In the genomic region with DNA sequence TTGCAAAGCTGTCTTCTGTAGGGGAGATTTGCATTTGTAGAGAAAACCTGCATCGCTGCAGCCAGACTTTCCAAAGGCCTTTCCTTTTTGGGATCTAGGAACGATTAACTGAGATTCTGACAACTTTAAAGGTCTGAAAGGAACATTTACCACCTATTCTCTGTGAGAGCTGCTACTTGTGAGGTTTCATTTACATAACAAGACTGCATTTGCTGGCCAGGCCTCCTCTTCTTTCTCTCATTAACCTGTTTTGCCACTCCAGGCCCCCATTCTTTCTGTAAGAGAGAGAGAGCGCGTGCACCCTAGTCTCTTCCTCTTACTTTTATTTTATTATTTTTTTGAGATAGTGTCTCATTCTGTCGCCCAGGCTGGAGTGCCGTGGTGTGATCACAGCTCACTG, we compare ENCODE assay signal across 21 cellular contexts. TPM values are rescaled to one million over a fixed set of nuclear protein-coding genes. Genes with fewer than 3 reads are reported as not detected.
DNase-seq lines count a peak whose midpoint lies in the region; ATAC-seq and TF ChIP-seq lines count a peak whose summit lies in the region.
"Had no signal": no experiment of that assay in that cellular context is flagged by ENCODE, and none has a peak within 500 bp of the region (broad histone marks: within the 10 kb centered on the region; RNA-seq: fewer than 3 reads in every experiment).

No MANE protein-coding gene starts in this region.

- H3K27me3 Mint-ChIP-seq in activated naive CD8-positive, alpha-beta T cell treated with anti-CD3 and anti-CD28 coated beads for 36 hours: no peaks in the 10 kb centered on the region

- H3K4me1 Mint-ChIP-seq in activated naive CD8-positive, alpha-beta T cell treated with anti-CD3 and anti-CD28 coated beads for 36 hours: no peaks in the 10 kb centered on the region

- H3K27me3 ChIP-seq in NT2/D1 (ENCODE audit: insufficient read depth, insufficient read length): no peaks in the 10 kb centered on the region
- no peaks in the 10 kb centered on the region for H3K27me3 ChIP-seq in thyroid gland

- H3K27ac Mint-ChIP-seq in activated naive CD8-positive, alpha-beta T cell treated with anti-CD3 and anti-CD28 coated beads for 36 hours: no peak overlapping the region

- H3K27ac ChIP-seq in thyroid gland: no peak overlapping the region

- peak; percentile 88 for DNase-seq in NT2/D1 (ENCODE audit: low read depth, low spot score)
- DNase-seq in iPS DF 4.7 (ENCODE audit: extremely low read depth, low spot score): peak; percentile 71
- peak; percentile 48 for DNase-seq in iPS-NIHi7 (ENCODE audit: extremely low spot score)
- no peak for DNase-seq in mucosa of descending colon
- no peak for DNase-seq in activated CD4-positive, alpha-beta T cell treated with anti-CD3 and anti-CD28 coated beads, Interleukin-2, amount 50 U/mL, for 4 hours
- no peak for DNase-seq in thyroid gland
- no peak for DNase-seq in activated naive CD8-positive, alpha-beta T cell treated with anti-CD3 and anti-CD28 coated beads for 36 hours
- DNase-seq: 8988T, DMS79 treated with DMSO at 0.1 percent for 48 hours, GDM1, KBM-7, NCI-H1105 treated with DMSO at 0.1 percent for 48 hours, NCI-H1694 treated with DMSO at 0.1 percent for 48 hours, NCI-H2107, NCI-H510A treated with DMSO at 0.1 percent for 48 hours, NCI-H82, PC-3, RPMI8226, SIG-M5 had no signal

- H3K4me1 ChIP-seq in ES-I3 (ENCODE audit: insufficient read depth, low read length) (peaks cover 25% of the 10 kb centered on the region), NT2/D1 (ENCODE audit: insufficient read depth, insufficient read length) (peaks cover 4% of the 10 kb centered on the region), mucosa of descending colon (ENCODE audit: low read depth) (no peaks in the 10 kb centered on the region), thyroid gland (no peaks in the 10 kb centered on the region)

- TF ChIP-seq POLR2A in thyroid gland (IDR thresholded peaks at IDR 0.05): no peak

- TF ChIP-seq CTCF in mucosa of descending colon (IDR thresholded peaks at IDR 0.05): no peak
- no peak for TF ChIP-seq CTCF in thyroid gland (IDR thresholded peaks at IDR 0.05)

- no peak overlapping the region for H3K4me3 Mint-ChIP-seq in activated naive CD8-positive, alpha-beta T cell treated with anti-CD3 and anti-CD28 coated beads for 36 hours

- H3K36me3 ChIP-seq in ES-I3 (ENCODE audit: insufficient read depth, low read length): no peaks in the 10 kb centered on the region
- H3K36me3 ChIP-seq in NT2/D1 (ENCODE audit: insufficient read depth, insufficient read length, low read length): peaks cover 10% of the 10 kb centered on the region
- H3K36me3 ChIP-seq in mucosa of descending colon (ENCODE audit: low read depth): no peaks in the 10 kb centered on the region
- H3K36me3 ChIP-seq in thyroid gland: no peaks in the 10 kb centered on the region

- 91% methylated on average over 6 of the region's 6 CpGs for WGBS in thyroid gland, 2 donors

- intact Hi-C loops in mucosa of descending colon (cut with DNase I, micrococcal nuclease): no loop called here
- intact Hi-C loops in thyroid gland (cut with DNase I): no loop called here

- H3K9me3 ChIP-seq in ES-I3 (ENCODE audit: control insufficient read depth, insufficient read depth, low read length) (no peaks in the 10 kb centered on the region), NT2/D1 (ENCODE audit: insufficient read depth, low read length) (no peaks in the 10 kb centered on the region), mucosa of descending colon (no peaks in the 10 kb centered on the region), thyroid gland (no peaks in the 10 kb centered on the region)

- no peaks in the 10 kb centered on the region for H3K9me3 Mint-ChIP-seq in activated naive CD8-positive, alpha-beta T cell treated with anti-CD3 and anti-CD28 coated beads for 36 hours

- H3K4me3 ChIP-seq in NT2/D1 (ENCODE audit: insufficient read length, low read depth) (peak overlapping the region; percentile 68), mucosa of descending colon (no peak overlapping the region), thyroid gland (replicated peaks in 1 of 3) (no peak overlapping the region)

- H3K9ac ChIP-seq in ES-I3 (ENCODE audit: low read depth, low read length): peak overlapping the region; percentile 64
- peak overlapping the region; percentile 80 for H3K9ac ChIP-seq in NT2/D1 (ENCODE audit: insufficient read length, low read depth)

- ATAC-seq in mucosa of descending colon: no peak
- ATAC-seq: HepG2, PC-3 had no signal

- no peaks in the 10 kb centered on the region for H3K36me3 Mint-ChIP-seq in activated naive CD8-positive, alpha-beta T cell treated with anti-CD3 and anti-CD28 coated beads for 36 hours

RNA-seq across cellular contexts. Expression of a gene that starts 31.6 kb away (rescaled TPM):
- total RNA-seq in mucosa of descending colon (under 1 TPM in 1 of 3 donors, not detected in 2; 0.43 TPM), thyroid gland (not detected)
- total RNA-seq in activated naive CD8-positive, alpha-beta T cell treated with anti-CD3 and anti-CD28 coated beads for 36 hours: not detected
- total RNA-seq: HepG2 had no signal

RNA-seq across cellular contexts. Expression of a gene that starts 34.3 kb away (rescaled TPM):
- 10 to 100 TPM in 1 of 3 donors, 1 to 10 TPM in 2; 3.7 to 65.0 (median 4.9) TPM for total RNA-seq in mucosa of descending colon
- total RNA-seq in thyroid gland: 1 to 10 TPM in 3 of 4 donors, under 1 TPM in 1; 0.33 to 2.2 (median 1.5) TPM
- total RNA-seq in activated naive CD8-positive, alpha-beta T cell treated with anti-CD3 and anti-CD28 coated beads for 36 hours: not detected
- total RNA-seq: PC-3 had no signal

RNA-seq across cellular contexts. Expression of a gene that starts 55.8 kb away (rescaled TPM):
- total RNA-seq in mucosa of descending colon (100 to 1,000 TPM; 140 to 183 (median 181) TPM), thyroid gland (100 to 1,000 TPM; 273 to 382 (median 361) TPM)
- 100 to 1,000 TPM; 249 to 257 TPM for total RNA-seq in activated naive CD8-positive, alpha-beta T cell treated with anti-CD3 and anti-CD28 coated beads for 36 hours

Comparison
In these comparisons a context has a peak if more than half of its experiments do, and no peak if none do; other contexts are left out.
1. DNase-seq: peak in NT2/D1 (single experiment), iPS DF 4.7 (single experiment) and iPS-NIHi7 (single experiment); none in mucosa of descending colon (0 of 3), activated CD4-positive, alpha-beta T cell treated with anti-CD3 and anti-CD28 coated beads, Interleukin-2, amount 50 U/mL, for 4 hours (0 of 2), thyroid gland (0 of 2) and activated naive CD8-positive, alpha-beta T cell treated with anti-CD3 and anti-CD28 coated beads for 36 hours (single experiment).